8 cellular contexts compared by ENCODE assay signal in genomic region chr11:114059984-114060401, GRCh38. TPM values are rescaled to one million over a fixed set of nuclear protein-coding genes. Genes with fewer than 3 reads are reported as not detected.
A peak's percentile ranks its signal among the peaks of the same experiment; 100 is the strongest.
DNase-seq lines count a peak whose midpoint lies in the region; ATAC-seq and TF ChIP-seq lines count a peak whose summit lies in the region.

No MANE protein-coding gene starts in this region.

- H3K27me3 ChIP-seq in foreskin keratinocyte = peaks cover 77% of the 10 kb centered on the region

- H3K27me3 Mint-ChIP-seq in osteocyte (ENCODE audit: unreplicated experiment) = peaks cover 32% of the 10 kb centered on the region

- ATAC-seq in activated CD4-positive, CD25-positive, alpha-beta regulatory T cell treated with anti-CD3 and anti-CD28 coated beads, Interleukin-2, amount 50 U/mL, for 24 hours = peak; percentile 11 to 25
- peak; percentile 38 for ATAC-seq in foreskin keratinocyte
- ATAC-seq in GM19463 (IDR thresholded peaks at IDR 0.05; ENCODE audit: unreplicated experiment) = no peak

- H3K4me1 ChIP-seq in foreskin keratinocyte = no peaks in the 10 kb centered on the region

- POLR2A ChIA-PET in GM10248 (lab: Yijun Ruan, JAX) = no interaction called here

- CTCF ChIA-PET in GM10248 (lab: Yijun Ruan, JAX) = interaction anchor here (1.2 kb wide), 1 partner anchor 10 kb away, joined by 3 read pairs; no protein-coding TSS in a partner anchor

- no peak for DNase-seq in activated CD4-positive, CD25-positive, alpha-beta regulatory T cell (lab: John Stamatoyannopoulos, UW)
- DNase-seq in activated T-cell treated with anti-CD3 and anti-CD28 coated beads, Interleukin-2, amount 50 U/mL, for 48 hours = peak; percentile 37 to 45
- DNase-seq in foreskin keratinocyte = peak in 1 of 2 donors; percentile 32
- no peak for DNase-seq in osteocyte (ENCODE audit: extremely low spot score, unreplicated experiment)
- no peak for DNase-seq in GM10248 (ENCODE audit: extremely low spot score)
- DNase-seq in NCI-H1436 treated with DMSO at 0.1 percent for 48 hours (lab: John Stamatoyannopoulos, UW) = no peak

- peak overlapping the region; percentile 83 for H3K27ac Mint-ChIP-seq in osteocyte (ENCODE audit: unreplicated experiment)

- H3K9me3 Mint-ChIP-seq in osteocyte (ENCODE audit: unreplicated experiment) = no peaks in the 10 kb centered on the region

- no peak overlapping the region for H3K27ac ChIP-seq in foreskin keratinocyte

- peak overlapping the region; percentile 89 for H3K4me3 Mint-ChIP-seq in osteocyte (ENCODE audit: unreplicated experiment)

- H3K4me1 Mint-ChIP-seq in osteocyte (ENCODE audit: unreplicated experiment) = peaks cover 18% of the 10 kb centered on the region

- peaks cover 13% of the 10 kb centered on the region for H3K36me3 Mint-ChIP-seq in osteocyte (ENCODE audit: unreplicated experiment)

- TF ChIP-seq CTCF in foreskin keratinocyte (conservative IDR thresholded peaks at IDR 0.05) (no peak), osteocyte (IDR thresholded peaks at IDR 0.05) (peak; percentile 15), GM10248 (IDR thresholded peaks at IDR 0.05; ENCODE audit: control extremely low read depth, extremely low read depth, low read depth, missing control alignments) (no peak)

RNA-seq across cellular contexts. Expression of gene ZBTB16, which starts 0.5 kb away (rescaled TPM):
- total RNA-seq in foreskin keratinocyte (not detected in 2 replicates), osteocyte (19.1 and 20.3 TPM in 2 replicates)
- polyA plus RNA-seq in foreskin keratinocyte = not detected in 2 replicates

Comparison
In these comparisons a context has a peak if more than half of its experiments do, and no peak if none do; other contexts are left out.
1. DNase-seq: peak in activated T-cell treated with anti-CD3 and anti-CD28 coated beads, Interleukin-2, amount 50 U/mL, for 48 hours (2 of 2); none in activated CD4-positive, CD25-positive, alpha-beta regulatory T cell (0 of 4), osteocyte (single experiment), GM10248 (single experiment) and NCI-H1436 treated with DMSO at 0.1 percent for 48 hours (single experiment).
2. RNA of gene ZBTB16, which starts 0.5 kb away (total RNA-seq): 19.1 to 20.3 TPM in osteocyte; not detected in foreskin keratinocyte; every median in the first group is over 10 times any median in the second.